ENCODE assay signal across 9 cellular contexts in the genomic region with DNA sequence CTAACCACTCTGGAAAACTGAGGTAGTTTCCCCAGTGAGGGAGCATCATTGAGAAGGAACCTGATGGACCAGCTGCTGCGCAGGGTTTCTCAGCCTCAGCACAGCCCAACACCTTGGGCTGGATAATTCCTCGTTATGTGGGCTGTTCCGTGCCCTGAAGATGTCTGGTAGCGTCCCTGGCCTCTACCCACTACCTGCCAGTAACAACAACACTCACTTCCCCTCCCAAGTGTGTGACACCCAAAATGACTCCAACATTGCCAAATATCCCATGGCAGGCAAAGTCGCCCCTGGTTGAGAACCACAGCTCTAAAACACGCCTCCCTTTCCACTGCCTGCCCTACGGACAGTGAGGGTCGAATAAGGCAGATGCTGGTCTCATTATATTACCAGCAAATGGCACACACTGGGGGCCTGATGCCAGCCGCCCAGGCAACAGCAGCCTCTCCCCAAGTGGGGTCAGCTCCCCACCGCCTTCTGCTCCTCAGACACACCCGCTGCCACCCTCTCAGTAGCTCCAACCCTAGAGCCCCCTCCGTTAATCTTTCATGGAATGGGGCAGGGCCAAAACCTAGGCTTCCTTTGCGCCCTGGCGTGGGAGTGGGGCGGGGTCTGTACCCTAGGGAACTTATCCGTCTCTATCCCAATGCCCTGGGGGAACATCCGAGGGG. TPM values are rescaled to one million over a fixed set of nuclear protein-coding genes. Genes with fewer than 3 reads are reported as not detected.
DNase-seq lines count a peak whose midpoint lies in the region; ATAC-seq and TF ChIP-seq lines count a peak whose summit lies in the region.
"Had no signal": no experiment of that assay in that cellular context is flagged by ENCODE, and none has a peak within 500 bp of the region (broad histone marks: within the 10 kb centered on the region; RNA-seq: fewer than 3 reads in every experiment).

No MANE protein-coding gene starts in this region.

- H3K36me3 Mint-ChIP-seq in brain, result no peaks in the 10 kb centered on the region
- no peaks in the 10 kb centered on the region for H3K36me3 Mint-ChIP-seq in mesothelial cell of epicardium

- H3K4me3 Mint-ChIP-seq in brain, result peak overlapping the region; percentile 43 to 76 (median 73)
- H3K4me3 Mint-ChIP-seq in mesothelial cell of epicardium, result peak overlapping the region; percentile 69

- H3K9me3 Mint-ChIP-seq in brain (peaks cover 0 to 7% (median 0%) of the 10 kb centered on the region in 5 experiments), mesothelial cell of epicardium (no peaks in the 10 kb centered on the region)

- no peaks in the 10 kb centered on the region for H3K9me3 ChIP-seq in HUES6 (ENCODE audit: control insufficient read depth, insufficient read depth, low read depth, low read length)

- H3K4me1 ChIP-seq in HUES6 (ENCODE audit: control insufficient read depth, insufficient read depth, low read length), result peaks cover 46% of the 10 kb centered on the region

- DNase-seq in AML-193 (lab: John Stamatoyannopoulos, UW) (peak; percentile 54 to 71), mesothelial cell of epicardium (ENCODE audit: low spot score in 2 of 2, unreplicated experiment in 2 of 2) (no peak), GM13977 (ENCODE audit: low spot score) (no peak)

- H3K36me3 ChIP-seq in HUES6 (ENCODE audit: control insufficient read depth, insufficient read depth, low read length), result no peaks in the 10 kb centered on the region

- H3K27me3 Mint-ChIP-seq in brain (peaks cover 45% of the 10 kb centered on the region), mesothelial cell of epicardium (ENCODE audit: low read depth) (peaks cover 5% of the 10 kb centered on the region)

- in situ Hi-C loops in GM13977 (cut with MboI; ENCODE audit: low pct_unique_long_range_greater_than_20kb, low sequenced_read_pairs, unreplicated experiment), result no loop called here

- H3K4me3 ChIP-seq in HUES6 (ENCODE audit: low read depth, low read length), result peak overlapping the region; percentile 87

- H3K9ac ChIP-seq in HUES6 (ENCODE audit: low read length), result peak overlapping the region; percentile 74

- H3K27ac ChIP-seq in HUES6 (ENCODE audit: low read depth, low read length), result no peak overlapping the region

- H3K4me1 Mint-ChIP-seq in brain, result peaks cover 52% of the 10 kb centered on the region
- H3K4me1 Mint-ChIP-seq in mesothelial cell of epicardium, result peaks cover 44% of the 10 kb centered on the region

- peaks cover 5% of the 10 kb centered on the region; the same call in 1 of the 2 replicates for H3K27me3 ChIP-seq in HUES6 (ENCODE audit: control insufficient read depth, insufficient read depth, low read length)

- H3K27ac Mint-ChIP-seq in brain, result peak overlapping the region in 2 of 5 experiments; percentile 0 to 30
- no peak overlapping the region for H3K27ac Mint-ChIP-seq in mesothelial cell of epicardium

- ATAC-seq in HG02973 (IDR thresholded peaks at IDR 0.05; ENCODE audit: unreplicated experiment) (no peak), GM18519 (IDR thresholded peaks at IDR 0.05; ENCODE audit: low FRiP score, unreplicated experiment) (no peak), HG02885 (IDR thresholded peaks at IDR 0.05; ENCODE audit: poor library complexity, unreplicated experiment) (no peak)

- TF ChIP-seq CTCF in brain (conservative IDR thresholded peaks at IDR 0.05) (no peak), mesothelial cell of epicardium (IDR thresholded peaks at IDR 0.05; ENCODE audit: unreplicated experiment) (no peak), GM13977 (IDR thresholded peaks at IDR 0.05; ENCODE audit: extremely low read depth, insufficient read depth, missing control alignments) (no peak)

RNA-seq across cellular contexts. Expression of a gene that starts 1.0 kb away (rescaled TPM):
- 6.7 TPM for polyA plus RNA-seq in brain (ENCODE audit: insufficient read depth, low read depth, low replicate concordance)
- total RNA-seq in mesothelial cell of epicardium, result 19.1 to 21.6 TPM (median 21.5 TPM) in 3 replicates

RNA-seq across cellular contexts. Expression of a gene that starts 32.8 kb away (rescaled TPM):
- not detected for polyA plus RNA-seq in brain (ENCODE audit: insufficient read depth, low read depth, low replicate concordance)
- 0.22 to 0.40 TPM in 2 of 3 replicates, not detected in the other for total RNA-seq in mesothelial cell of epicardium
- total RNA-seq: glomerular endothelial cell had no signal

RNA-seq across cellular contexts. Expression of a gene that starts 37.3 kb away (rescaled TPM):
- polyA plus RNA-seq in brain (ENCODE audit: insufficient read depth, low read depth, low replicate concordance), result 6.8 TPM
- 8.6 to 10.4 TPM (median 10.1 TPM) in 3 replicates for total RNA-seq in mesothelial cell of epicardium

RNA-seq across cellular contexts. Expression of a gene that starts 39.6 kb away (rescaled TPM):
- polyA plus RNA-seq in brain (ENCODE audit: insufficient read depth, low read depth, low replicate concordance), result 9.9 TPM
- 8.7 to 9.9 TPM (median 9.9 TPM) in 3 replicates for total RNA-seq in mesothelial cell of epicardium

RNA-seq across cellular contexts. Expression of a gene that starts 47.3 kb away (rescaled TPM):
- polyA plus RNA-seq in brain (ENCODE audit: insufficient read depth, low read depth, low replicate concordance), result 36.9 TPM
- 42.7 to 46.3 TPM (median 44.3 TPM) in 3 replicates for total RNA-seq in mesothelial cell of epicardium

Comparison
In these comparisons a context has a peak if more than half of its experiments do, and no peak if none do; other contexts are left out.
1. DNase-seq: peak in AML-193 (2 of 2); none in mesothelial cell of epicardium (0 of 2) and GM13977 (single experiment).